1 cellular context compared by ENCODE assay signal in genomic region chr3:9786209-9786739, GRCh38.
TF ChIP-seq lines count a peak whose summit lies in the region.

No MANE protein-coding gene starts in this region.

TF ChIP-seq in SK-N-SH, 30 proteins besides CTCF, POLR2A, EP300 and RAD21 (continued from another document):
- no peak for TF ChIP-seq NFIC (IDR thresholded peaks at IDR 0.05; ENCODE audit: borderline replicate concordance)
- TF ChIP-seq, protein P1, sequence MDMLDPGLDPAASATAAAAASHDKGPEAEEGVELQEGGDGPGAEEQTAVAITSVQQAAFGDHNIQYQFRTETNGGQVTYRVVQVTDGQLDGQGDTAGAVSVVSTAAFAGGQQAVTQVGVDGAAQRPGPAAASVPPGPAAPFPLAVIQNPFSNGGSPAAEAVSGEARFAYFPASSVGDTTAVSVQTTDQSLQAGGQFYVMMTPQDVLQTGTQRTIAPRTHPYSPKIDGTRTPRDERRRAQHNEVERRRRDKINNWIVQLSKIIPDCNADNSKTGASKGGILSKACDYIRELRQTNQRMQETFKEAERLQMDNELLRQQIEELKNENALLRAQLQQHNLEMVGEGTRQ (IDR thresholded peaks at IDR 0.05; ENCODE audit: borderline replicate concordance, low read depth, low read length), result no peak
- TF ChIP-seq JUND (IDR thresholded peaks at IDR 0.05), result no peak
- no peak for TF ChIP-seq CHD2 (IDR thresholded peaks at IDR 0.05; ENCODE audit: low read length, partially characterized antibody)
- no peak for TF ChIP-seq FOSL2 (IDR thresholded peaks at IDR 0.05; ENCODE audit: borderline replicate concordance, low read depth)
- no peak for TF ChIP-seq POLR2AphosphoS5 (IDR thresholded peaks at IDR 0.05; ENCODE audit: low read depth, low read length)
- TF ChIP-seq EZH2phosphoT487 (IDR thresholded peaks at IDR 0.05; ENCODE audit: borderline replicate concordance, low read depth), result no peak
- TF ChIP-seq MXI1 (IDR thresholded peaks at IDR 0.05; ENCODE audit: low read depth, low read length), result no peak
- TF ChIP-seq FOXJ3 (CRISPR knock-in tag; IDR thresholded peaks at IDR 0.05), result no peak
- no peak for TF ChIP-seq RFX5 (IDR thresholded peaks at IDR 0.05; ENCODE audit: low read length)
- TF ChIP-seq ELF1 (IDR thresholded peaks at IDR 0.05), result no peak
- no peak for TF ChIP-seq MEF2A (IDR thresholded peaks at IDR 0.05; ENCODE audit: borderline replicate concordance, low read depth)
- no peak for TF ChIP-seq TCF12 (IDR thresholded peaks at IDR 0.05)
TF ChIP-seq in SK-N-SH: peak in this region for 0.
